Comparison of ENCODE assay signal across 29 cellular contexts in genomic region chr7:128060018-128060417, GRCh38. TPM values are rescaled to one million over a fixed set of nuclear protein-coding genes. Genes with fewer than 3 reads are reported as not detected.
DNase-seq lines count a peak whose midpoint lies in the region; TF ChIP-seq lines count a peak whose summit lies in the region.
"Had no signal": no experiment of that assay in that cellular context is flagged by ENCODE, and none has a peak within 500 bp of the region (broad histone marks: within the 10 kb centered on the region; RNA-seq: fewer than 3 reads in every experiment).

No MANE protein-coding gene starts in this region.

- peak overlapping the region; percentile 38 for H3K27ac Mint-ChIP-seq in activated naive CD4-positive, alpha-beta T cell treated with anti-CD3 and anti-CD28 coated beads for 36 hours
- H3K27ac Mint-ChIP-seq in neural progenitor cell: peak overlapping the region; percentile 87
- H3K27ac Mint-ChIP-seq: natural killer cell had no signal

- H3K4me3 ChIP-seq in Loucy (ENCODE audit: low read length, poor library complexity, severe bottlenecking) (no peak overlapping the region), neural progenitor cell (no peak overlapping the region), hepatocyte (no peak overlapping the region)
- H3K4me3 ChIP-seq: ascending aorta; BLaER1 treated with 17β-estradiol and CSF1 and Interleukin-3, amounts not matched to agents 10 nM and 100 nM; esophagus muscularis mucosa; spleen; tibial artery had no signal

- no peak overlapping the region for H3K4me3 Mint-ChIP-seq in activated naive CD4-positive, alpha-beta T cell treated with anti-CD3 and anti-CD28 coated beads for 36 hours
- no peak overlapping the region for H3K4me3 Mint-ChIP-seq in neural progenitor cell
- H3K4me3 Mint-ChIP-seq: immature natural killer cell, natural killer cell had no signal

- H3K27me3 Mint-ChIP-seq in activated naive CD4-positive, alpha-beta T cell treated with anti-CD3 and anti-CD28 coated beads for 36 hours (ENCODE audit: low read depth): no peaks in the 10 kb centered on the region
- peaks cover 3% of the 10 kb centered on the region for H3K27me3 Mint-ChIP-seq in neural progenitor cell (ENCODE audit: insufficient read depth, low read depth)

- H3F3A ChIP-seq in Loucy (ENCODE audit: low read depth): no peaks in the 10 kb centered on the region
- peaks cover 6% of the 10 kb centered on the region for H3F3A ChIP-seq in neural progenitor cell (ENCODE audit: low read depth)

- H3K79me2 ChIP-seq in Loucy (ENCODE audit: insufficient read depth, low read length) (no peaks in the 10 kb centered on the region), neural progenitor cell (ENCODE audit: low read depth) (no peaks in the 10 kb centered on the region), hepatocyte (no peaks in the 10 kb centered on the region)

- H4K20me1 ChIP-seq in Loucy (ENCODE audit: insufficient read depth, low read length, poor library complexity, severe bottlenecking) (peaks cover 5% of the 10 kb centered on the region), neural progenitor cell (ENCODE audit: low read depth) (peaks cover 10% of the 10 kb centered on the region), hepatocyte (ENCODE audit: insufficient read depth, poor library complexity, severe bottlenecking) (peaks cover 5% of the 10 kb centered on the region)

- H3K9me3 ChIP-seq in Loucy (ENCODE audit: insufficient read depth, low read depth, low read length) (no peaks in the 10 kb centered on the region), neural progenitor cell (ENCODE audit: low read depth) (no peaks in the 10 kb centered on the region), hepatocyte (ENCODE audit: low read depth) (no peaks in the 10 kb centered on the region)
- H3K9me3 ChIP-seq: ascending aorta; BLaER1 treated with 17β-estradiol and CSF1 and Interleukin-3, amounts not matched to agents 10 nM and 100 nM; esophagus muscularis mucosa; spleen; tibial artery had no signal

- no peak overlapping the region for H2AFZ ChIP-seq in Loucy (ENCODE audit: low read length)
- H2AFZ ChIP-seq in neural progenitor cell (replicated peaks): no peak overlapping the region
- H2AFZ ChIP-seq in hepatocyte: no peak overlapping the region

- H3K27ac ChIP-seq in neural progenitor cell: no peak overlapping the region
- no peak overlapping the region for H3K27ac ChIP-seq in hepatocyte
- H3K27ac ChIP-seq: ascending aorta; BLaER1 treated with 17β-estradiol and CSF1 and Interleukin-3, amounts not matched to agents 10 nM and 100 nM; esophagus muscularis mucosa; HL-60; spleen; tibial artery had no signal

- no peaks in the 10 kb centered on the region for H3K9me2 ChIP-seq in Loucy (replicated peaks; ENCODE audit: low read depth, low read length)
- H3K9me2 ChIP-seq in hepatocyte (replicated peaks; ENCODE audit: insufficient read depth): no peaks in the 10 kb centered on the region

- WGBS in hepatocyte (ENCODE audit: low lambda C conversion rate, missing lambda C conversion rate): 76% methylated on average over 3 of the region's 3 CpGs

- no peaks in the 10 kb centered on the region for H3K36me3 Mint-ChIP-seq in activated naive CD4-positive, alpha-beta T cell treated with anti-CD3 and anti-CD28 coated beads for 36 hours (ENCODE audit: low read depth)
- H3K36me3 Mint-ChIP-seq in neural progenitor cell: peaks cover 2% of the 10 kb centered on the region
- H3K36me3 Mint-ChIP-seq: natural killer cell had no signal

- H3K36me3 ChIP-seq in Loucy (ENCODE audit: insufficient read depth, low read length) (no peaks in the 10 kb centered on the region), neural progenitor cell (no peaks in the 10 kb centered on the region), hepatocyte (replicated peaks; ENCODE audit: insufficient read depth, low read depth) (no peaks in the 10 kb centered on the region)
- H3K36me3 ChIP-seq: ascending aorta, tibial artery had no signal

- H3K4me2 ChIP-seq in Loucy (ENCODE audit: low read depth, low read length, poor library complexity, severe bottlenecking) (peak overlapping the region; percentile 4), neural progenitor cell (peak overlapping the region; percentile 64), hepatocyte (no peak overlapping the region)

- no peak for DNase-seq in activated naive CD4-positive, alpha-beta T cell treated with anti-CD3 and anti-CD28 coated beads for 36 hours
- no peak for DNase-seq in activated naive CD4-positive, alpha-beta T cell treated with Interleukin-2 at 50 U/mL for 16 hours
- DNase-seq in cerebellar cortex (ENCODE audit: low spot score) (peak; percentile 42), neural progenitor cell (ENCODE audit: low spot score) (no peak), hepatocyte (ENCODE audit: low spot score) (no peak), DMS114 treated with DMSO at 0.1 percent for 48 hours (lab: John Stamatoyannopoulos, UW; ENCODE audit: unreplicated experiment) (no peak)
- DNase-seq in stimulated activated CD4-positive, alpha-beta T cell treated with anti-CD3 and anti-CD28 coated beads, Interleukin-15, amount 100 ng/mL, for 24 hours: no peak
- DNase-seq: ACHN; activated CD4-positive, alpha-beta T cell treated with anti-CD3 and anti-CD28 coated beads for 48 hours; activated gamma-delta T cell treated with Interleukin-2 at 50 U/mL for 16 hours; cerebellar nuclear complex; effector memory CD4-positive, alpha-beta T cell; foreskin melanocyte; HCEC 1CT; immature natural killer cell; Kasumi-1; natural killer cell; NCI-H1048; NCI-H187; NCI-H524 treated with DMSO at 0.1 percent for 48 hours; right cardiac atrium; spleen; stimulated activated naive CD8-positive, alpha-beta T cell treated with anti-CD3 and anti-CD28 coated beads, Interleukin-15, Interleukin-2, amounts not matched to agents 100 U/mL and 50 U/mL, for 24 hours; tibial artery had no signal

- intact Hi-C loops in activated naive CD4-positive, alpha-beta T cell treated with anti-CD3 and anti-CD28 coated beads for 36 hours (cut with micrococcal nuclease): no loop called here

- TF ChIP-seq CTCF in Loucy (conservative IDR thresholded peaks at IDR 0.05; ENCODE audit: low read length) (no peak), neural progenitor cell (IDR thresholded peaks at IDR 0.05) (peak; percentile 12), hepatocyte (IDR thresholded peaks at IDR 0.05; ENCODE audit: poor library complexity) (no peak)

- H3K4me1 ChIP-seq in Loucy (ENCODE audit: insufficient read depth, low read length, poor library complexity, severe bottlenecking) (peaks cover 16% of the 10 kb centered on the region), neural progenitor cell (peaks cover 36% of the 10 kb centered on the region), hepatocyte (ENCODE audit: insufficient read depth) (no peaks in the 10 kb centered on the region)
- H3K4me1 ChIP-seq: ascending aorta, tibial artery had no signal

- H3K4me1 Mint-ChIP-seq in activated naive CD4-positive, alpha-beta T cell treated with anti-CD3 and anti-CD28 coated beads for 36 hours (ENCODE audit: low read depth): peaks cover 51% of the 10 kb centered on the region
- H3K4me1 Mint-ChIP-seq in neural progenitor cell: peaks cover 47% of the 10 kb centered on the region

- CTCF ChIA-PET in activated naive CD4-positive, alpha-beta T cell treated with anti-CD3 and anti-CD28 coated beads for 36 hours (lab: Charles Lee): interaction anchor here (0.6 to 2.6 kb wide), 3 partner anchors 10 to 700 kb away, joined by 3 to 9 read pairs (median 5); no protein-coding TSS in a partner anchor

- no peaks in the 10 kb centered on the region for H3K9me3 Mint-ChIP-seq in activated naive CD4-positive, alpha-beta T cell treated with anti-CD3 and anti-CD28 coated beads for 36 hours
- no peaks in the 10 kb centered on the region for H3K9me3 Mint-ChIP-seq in neural progenitor cell
- H3K9me3 Mint-ChIP-seq: immature natural killer cell, natural killer cell had no signal

- no peak overlapping the region for H3K9ac ChIP-seq in Loucy (ENCODE audit: low read depth, low read length, poor library complexity, severe bottlenecking)
- H3K9ac ChIP-seq in neural progenitor cell: no peak overlapping the region
- H3K9ac ChIP-seq: BLaER1 treated with 17β-estradiol and CSF1 and Interleukin-3, amounts not matched to agents 10 nM and 100 nM had no signal

- H3K27me3 ChIP-seq in Loucy (ENCODE audit: insufficient read depth, low read length, poor library complexity, severe bottlenecking) (no peaks in the 10 kb centered on the region), neural progenitor cell (no peaks in the 10 kb centered on the region), hepatocyte (no peaks in the 10 kb centered on the region)
- H3K27me3 ChIP-seq: ascending aorta; BLaER1 treated with 17β-estradiol and CSF1 and Interleukin-3, amounts not matched to agents 10 nM and 100 nM; esophagus muscularis mucosa; spleen; tibial artery had no signal

RNA-seq across cellular contexts. Expression of gene LRRC4, which starts 28.8 kb away (rescaled TPM):
- 1 to 10 TPM in 1 of 2 experiments, under 1 TPM in 1; 0.74 to 1.3 TPM for total RNA-seq in activated naive CD4-positive, alpha-beta T cell treated with anti-CD3 and anti-CD28 coated beads for 36 hours
- 19.8 and 26.9 TPM in 2 replicates for total RNA-seq in neural progenitor cell (ENCODE audit: low replicate concordance)
- total RNA-seq in hepatocyte: 15.1 TPM in 2 replicates
- 3.5 and 3.9 TPM in 2 replicates for polyA plus RNA-seq in hepatocyte
